ENCODE assay signal across 1 cellular context in the genomic region with DNA sequence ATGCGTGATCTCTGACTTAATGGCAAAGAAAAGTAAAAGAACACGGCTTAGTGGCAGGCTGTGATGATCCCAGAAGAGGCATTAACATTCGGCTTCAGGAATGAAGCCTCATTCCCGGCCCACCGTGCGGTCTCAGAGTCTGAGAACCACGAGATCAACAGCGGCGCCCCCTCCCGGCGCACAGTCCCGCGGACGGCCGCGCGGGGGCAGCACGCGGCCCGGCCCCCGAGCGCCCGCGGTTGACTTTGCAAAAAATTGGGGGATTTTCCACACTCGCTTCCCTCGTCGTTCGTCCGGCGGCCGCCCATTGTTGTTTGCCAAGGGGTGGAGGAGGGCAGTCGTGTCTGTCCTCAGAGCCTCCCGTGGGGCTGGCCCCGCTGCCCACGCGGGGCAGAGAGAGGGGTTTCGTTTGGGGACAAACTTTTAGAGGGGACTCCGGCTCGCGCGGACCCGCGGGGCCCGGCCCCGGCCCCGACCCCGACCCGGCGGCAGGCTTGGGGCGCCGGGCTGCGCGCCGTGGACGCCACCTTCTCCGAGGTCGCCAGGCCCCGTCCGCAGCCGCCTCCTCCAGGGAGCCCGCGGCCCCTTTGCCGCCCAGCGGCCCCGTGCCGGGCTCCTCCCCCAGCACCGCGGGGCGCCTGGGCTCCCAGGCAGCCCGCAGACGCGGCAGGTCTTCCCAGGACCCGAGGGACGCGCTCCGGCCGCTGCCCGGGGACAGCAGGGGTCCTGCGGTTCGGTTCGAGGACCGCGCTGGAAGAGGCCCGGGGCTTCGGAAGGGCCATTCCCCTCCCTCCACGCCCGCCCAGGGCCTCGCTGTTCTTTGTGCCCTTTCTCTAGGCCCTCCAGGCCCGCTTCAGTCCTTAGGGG.
TF ChIP-seq lines count a peak whose summit lies in the region.

No MANE protein-coding gene starts in this region.

TF ChIP-seq in A549, 52 proteins besides CTCF, POLR2A, EP300 and RAD21 (continued from another document):
- TF ChIP-seq, protein P1, sequence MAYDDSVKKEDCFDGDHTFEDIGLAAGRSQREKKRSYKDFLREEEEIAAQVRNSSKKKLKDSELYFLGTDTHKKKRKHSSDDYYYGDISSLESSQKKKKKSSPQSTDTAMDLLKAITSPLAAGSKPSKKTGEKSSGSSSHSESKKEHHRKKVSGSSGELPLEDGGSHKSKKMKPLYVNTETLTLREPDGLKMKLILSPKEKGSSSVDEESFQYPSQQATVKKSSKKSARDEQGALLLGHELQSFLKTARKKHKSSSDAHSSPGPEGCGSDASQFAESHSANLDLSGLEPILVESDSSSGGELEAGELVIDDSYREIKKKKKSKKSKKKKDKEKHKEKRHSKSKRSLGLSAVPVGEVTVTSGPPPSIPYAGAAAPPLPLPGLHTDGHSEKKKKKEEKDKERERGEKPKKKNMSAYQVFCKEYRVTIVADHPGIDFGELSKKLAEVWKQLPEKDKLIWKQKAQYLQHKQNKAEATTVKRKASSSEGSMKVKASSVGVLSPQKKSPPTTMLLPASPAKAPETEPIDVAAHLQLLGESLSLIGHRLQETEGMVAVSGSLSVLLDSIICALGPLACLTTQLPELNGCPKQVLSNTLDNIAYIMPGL (CRISPR knock-in tag; IDR thresholded peaks at IDR 0.05; ENCODE audit: borderline replicate concordance): no peak; the same call in 1 of the 2 replicates
